21 cellular contexts compared by ENCODE assay signal in the genomic region with DNA sequence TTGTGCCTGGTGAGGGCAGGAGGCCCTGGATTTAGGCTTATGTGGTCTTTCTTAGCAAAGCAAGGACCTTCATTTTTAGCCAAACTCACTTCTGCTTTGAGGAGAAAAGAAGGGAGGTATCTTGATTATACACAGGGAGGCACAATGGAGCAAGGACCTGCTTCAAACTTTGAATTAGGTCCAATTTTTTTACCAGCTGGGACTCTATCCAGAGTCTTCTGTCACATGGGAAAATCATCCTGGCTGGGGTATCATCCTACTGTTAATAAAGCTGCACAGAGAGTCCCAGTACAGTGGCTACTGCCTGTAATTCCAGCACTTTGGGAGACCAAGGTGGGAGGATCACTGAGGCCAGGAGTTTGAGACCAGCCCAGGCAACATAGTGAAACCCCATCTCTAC.
DNase-seq lines count a peak whose midpoint lies in the region; ATAC-seq and TF ChIP-seq lines count a peak whose summit lies in the region.
"Had no signal": no experiment of that assay in that cellular context is flagged by ENCODE, and none has a peak within 500 bp of the region (broad histone marks: within the 10 kb centered on the region; RNA-seq: fewer than 3 reads in every experiment).

No MANE protein-coding gene starts in this region.

- H3K4me1 ChIP-seq in heart right ventricle (peaks cover 0 to 14% (median 0%) of the 10 kb centered on the region in 9 donors), left ventricle myocardium inferior (peaks cover 9% of the 10 kb centered on the region), psoas muscle (no peaks in the 10 kb centered on the region)
- H3K4me1 ChIP-seq: colonic mucosa, thyroid gland had no signal

- H3K36me3 ChIP-seq in heart right ventricle: peaks cover 0 to 35% (median 0%) of the 10 kb centered on the region in 9 donors
- peaks cover 19% of the 10 kb centered on the region for H3K36me3 ChIP-seq in left ventricle myocardium inferior
- peaks cover 5 to 51% of the 10 kb centered on the region in 2 donors for H3K36me3 ChIP-seq in psoas muscle (ENCODE audit: insufficient read depth in 1 of 2, low read depth in 1 of 2)
- H3K36me3 ChIP-seq: colonic mucosa, thyroid gland had no signal

- no peaks in the 10 kb centered on the region for H3K36me3 Mint-ChIP-seq in activated naive CD8-positive, alpha-beta T cell treated with anti-CD3 and anti-CD28 coated beads for 36 hours
- H3K36me3 Mint-ChIP-seq: CD14-positive monocyte had no signal

- H3K27me3 Mint-ChIP-seq in activated naive CD8-positive, alpha-beta T cell treated with anti-CD3 and anti-CD28 coated beads for 36 hours: no peaks in the 10 kb centered on the region
- H3K27me3 Mint-ChIP-seq: progenitor cell of endocrine pancreas; stimulated activated naive CD8-positive, alpha-beta T cell treated with anti-CD3 and anti-CD28 coated beads, Interleukin-15, Interleukin-2, amounts not matched to agents 100 ng/mL and 50 ng/mL, for 24 hours had no signal

- H3K27me3 ChIP-seq in heart right ventricle (no peaks in the 10 kb centered on the region), left ventricle myocardium inferior (ENCODE audit: low read depth) (no peaks in the 10 kb centered on the region), psoas muscle (ENCODE audit: insufficient read depth in 3 of 3, low read length in 2 of 3) (no peaks in the 10 kb centered on the region)
- H3K27me3 ChIP-seq: brain microvascular endothelial cell, colonic mucosa, thyroid gland had no signal

- ATAC-seq in heart right ventricle (peak in 5 of 8 donors; percentile 15 to 66 (median 42)), psoas muscle (peak in 3 of 4 donors; percentile 22 to 43 (median 33)), GM19452 (IDR thresholded peaks at IDR 0.05; ENCODE audit: unreplicated experiment) (no peak)
- ATAC-seq: activated CD8-positive, alpha-beta T cell treated with anti-CD3 and anti-CD28 coated beads, Interleukin-2, amount 10 ng/mL, durations not matched to agents 7 days and 5 days; K562 had no signal

- peaks cover 14% of the 10 kb centered on the region for H3K9me3 Mint-ChIP-seq in activated naive CD8-positive, alpha-beta T cell treated with anti-CD3 and anti-CD28 coated beads for 36 hours

- TF ChIP-seq CTCF in heart right ventricle (IDR thresholded peaks at IDR 0.05) (peak in 2 of 9 donors; percentile 6 to 15), left ventricle myocardium inferior (IDR thresholded peaks at IDR 0.05; ENCODE audit: borderline replicate concordance) (no peak), cardiac fibroblast (IDR thresholded peaks at IDR 0.05; ENCODE audit: low read depth, low read length) (no peak), psoas muscle (IDR thresholded peaks at IDR 0.05) (no peak)

- H3K27ac Mint-ChIP-seq in activated naive CD8-positive, alpha-beta T cell treated with anti-CD3 and anti-CD28 coated beads for 36 hours: no peak overlapping the region
- H3K27ac Mint-ChIP-seq: activated CD8-positive, alpha-beta T cell treated with anti-CD3 and anti-CD28 coated beads, Interleukin-2, amount 10 ng/mL, durations not matched to agents 7 days and 5 days; CD14-positive monocyte; progenitor cell of endocrine pancreas; stimulated activated naive CD8-positive, alpha-beta T cell treated with anti-CD3 and anti-CD28 coated beads, Interleukin-15, Interleukin-2, amounts not matched to agents 100 ng/mL and 50 ng/mL, for 24 hours had no signal

- intact Hi-C loops in heart right ventricle (cut with DNase I) (no loop called here), left ventricle myocardium inferior (cut with micrococcal nuclease) (no loop called here), psoas muscle (cut with DNase I) (no loop called here)

- DNase-seq in heart right ventricle (no peak), left ventricle myocardium inferior (no peak), NCI-H446 (lab: John Stamatoyannopoulos, UW) (peak; percentile 83 to 90), cardiac fibroblast (ENCODE audit: low read depth in 2 of 2) (peak; percentile 15), psoas muscle (no peak), SHP77 treated with DMSO at 0.1 percent for 48 hours (lab: John Stamatoyannopoulos, UW) (no peak)
- no peak for DNase-seq in activated naive CD8-positive, alpha-beta T cell treated with anti-CD3 and anti-CD28 coated beads for 36 hours
- DNase-seq: activated CD8-positive, alpha-beta T cell treated with anti-CD3 and anti-CD28 coated beads, Interleukin-2, amount 10 ng/mL, durations not matched to agents 7 days and 5 days; activated gamma-delta T cell; activated T-cell treated with anti-CD3 and anti-CD28 coated beads for 4 hours; brain microvascular endothelial cell; colonic mucosa; NCI-H1436; NCI-H774; thyroid gland had no signal

- H3K4me3 Mint-ChIP-seq in activated naive CD8-positive, alpha-beta T cell treated with anti-CD3 and anti-CD28 coated beads for 36 hours: no peak overlapping the region
- H3K4me3 Mint-ChIP-seq: activated CD8-positive, alpha-beta T cell treated with anti-CD3 and anti-CD28 coated beads, Interleukin-2, amount 10 ng/mL, durations not matched to agents 7 days and 5 days; CD14-positive monocyte; stimulated activated naive CD8-positive, alpha-beta T cell treated with anti-CD3 and anti-CD28 coated beads, Interleukin-15, Interleukin-2, amounts not matched to agents 100 ng/mL and 50 ng/mL, for 24 hours had no signal

- H3K27ac ChIP-seq in heart right ventricle (no peak overlapping the region), left ventricle myocardium inferior (replicated peaks) (no peak overlapping the region), psoas muscle (no peak overlapping the region)
- H3K27ac ChIP-seq: brain microvascular endothelial cell, colonic mucosa, thyroid gland had no signal

- H3K4me3 ChIP-seq in heart right ventricle: no peak overlapping the region
- H3K4me3 ChIP-seq in left ventricle myocardium inferior: no peak overlapping the region
- no peak overlapping the region for H3K4me3 ChIP-seq in cardiac fibroblast (replicated peaks in 1 of 2; ENCODE audit: low read depth in 2 of 2, low read length in 2 of 2)
- H3K4me3 ChIP-seq in psoas muscle: no peak overlapping the region
- H3K4me3 ChIP-seq: colonic mucosa, K562, lung, thyroid gland had no signal

- peaks cover 4% of the 10 kb centered on the region for H3K4me1 Mint-ChIP-seq in activated naive CD8-positive, alpha-beta T cell treated with anti-CD3 and anti-CD28 coated beads for 36 hours

- H3K9me3 ChIP-seq in heart right ventricle (peaks cover 0 to 17% (median 0%) of the 10 kb centered on the region in 11 donors), left ventricle myocardium inferior (replicated peaks) (peaks cover 12% of the 10 kb centered on the region), psoas muscle (no peaks in the 10 kb centered on the region)
- H3K9me3 ChIP-seq: colonic mucosa, thyroid gland had no signal

Comparison
In these comparisons a context has a peak if more than half of its experiments do, and no peak if none do; other contexts are left out.
1. DNase-seq: peak in NCI-H446 (2 of 2) and cardiac fibroblast (2 of 2); none in heart right ventricle (0 of 2), left ventricle myocardium inferior (single experiment), psoas muscle (0 of 2), activated naive CD8-positive, alpha-beta T cell treated with anti-CD3 and anti-CD28 coated beads for 36 hours (single experiment) and SHP77 treated with DMSO at 0.1 percent for 48 hours (single experiment).